15 cellular contexts compared by ENCODE assay signal in genomic region chr10:63145782-63146181, GRCh38. TPM values are rescaled to one million over a fixed set of nuclear protein-coding genes. Genes with fewer than 3 reads are reported as not detected.
DNase-seq lines count a peak whose midpoint lies in the region; ATAC-seq, FAIRE-seq and TF ChIP-seq lines count a peak whose summit lies in the region.
"Had no signal": no experiment of that assay in that cellular context is flagged by ENCODE, and none has a peak within 500 bp of the region (broad histone marks: within the 10 kb centered on the region; RNA-seq: fewer than 3 reads in every experiment).

No MANE protein-coding gene starts in this region.

- no peak for TF ChIP-seq POLR2A in breast epithelium (IDR thresholded peaks at IDR 0.05)
- TF ChIP-seq POLR2A in K562 (conservative IDR thresholded peaks at IDR 0.05), result no peak

- H3K27me3 ChIP-seq in breast epithelium, result no peaks in the 10 kb centered on the region
- no peaks in the 10 kb centered on the region for H3K27me3 ChIP-seq in K562 (ENCODE audit: control insufficient read depth in 2 of 2, insufficient read depth in 2 of 2, low read length in 2 of 2)
- no peaks in the 10 kb centered on the region for H3K27me3 ChIP-seq in upper lobe of right lung

- no peak overlapping the region for H3K9ac ChIP-seq in K562 (ENCODE audit: insufficient read depth in 1 of 2, low read depth in 2 of 2, low read length in 2 of 2)

- peaks cover 14% of the 10 kb centered on the region; the same call in 1 of the 2 replicates for H4K20me1 ChIP-seq in K562 (replicated peaks; ENCODE audit: control insufficient read depth, insufficient read depth, low read length)

- peaks cover 10% of the 10 kb centered on the region for H3K4me1 Mint-ChIP-seq in MCF 10A (ENCODE audit: insufficient read depth, unreplicated experiment)

- peaks cover 37% of the 10 kb centered on the region for H3K36me3 Mint-ChIP-seq in MCF 10A (ENCODE audit: insufficient read depth, unreplicated experiment)

- no peaks in the 10 kb centered on the region for H3K27me3 Mint-ChIP-seq in MCF 10A (ENCODE audit: insufficient read depth, unreplicated experiment)
- H3K27me3 Mint-ChIP-seq: activated CD4-positive, alpha-beta T cell treated with anti-CD3 and anti-CD28 coated beads, Interleukin-2, amount 10 ng/mL, durations not matched to agents 7 days and 5 days had no signal

- intact Hi-C loops in MCF 10A (cut with micrococcal nuclease), result no loop called here
- intact Hi-C loops in breast epithelium (cut with DNase I; ENCODE audit: low total_unique reads), result no loop called here
- intact Hi-C loops in K562 (cut with micrococcal nuclease), result no loop called here
- intact Hi-C loops in upper lobe of right lung (cut with DNase I), result no loop called here

- H3K4me3 ChIP-seq in breast epithelium (no peak overlapping the region), K562 (no peak overlapping the region), upper lobe of right lung (no peak overlapping the region)
- H3K4me3 ChIP-seq: PC-9 had no signal

- H3K36me3 ChIP-seq in breast epithelium (no peaks in the 10 kb centered on the region), K562 (ENCODE audit: control insufficient read depth, insufficient read depth, low read length) (peaks cover 27% of the 10 kb centered on the region), upper lobe of right lung (peaks cover 12% of the 10 kb centered on the region)

- no peak overlapping the region for H3K4me2 ChIP-seq in K562 (ENCODE audit: insufficient read depth, low read length)
- H3K4me2 ChIP-seq: PC-9 had no signal

- peak overlapping the region in 1 of 2 donors; percentile 25 for H3K27ac ChIP-seq in breast epithelium
- H3K27ac ChIP-seq in K562 (ENCODE audit: extremely low read depth, low read depth, low read length), result no peak overlapping the region
- peak overlapping the region; percentile 24 for H3K27ac ChIP-seq in upper lobe of right lung
- H3K27ac ChIP-seq: PC-9 had no signal

- TF ChIP-seq CTCF in MCF 10A (IDR thresholded peaks at IDR 0.05; ENCODE audit: unreplicated experiment) (no peak), breast epithelium (IDR thresholded peaks at IDR 0.05) (no peak), K562 (IDR thresholded peaks at IDR 0.05 in 2 of 3, conservative IDR thresholded peaks at IDR 0.05 in 1 of 3; ENCODE audit: insufficient read depth in 2 of 3, low read depth in 1 of 3, low read length in 3 of 3) (no peak), upper lobe of right lung (IDR thresholded peaks at IDR 0.05) (no peak)

- ATAC-seq in HG03103 (IDR thresholded peaks at IDR 0.05; ENCODE audit: low read depth, unreplicated experiment) (peak; percentile 65), K562 (peak; percentile 32; the same call in 1 of the 3 replicates), upper lobe of right lung (peak; percentile 53), GM18511 (IDR thresholded peaks at IDR 0.05; ENCODE audit: unreplicated experiment) (no peak)

- no peak overlapping the region for H2AFZ ChIP-seq in K562 (ENCODE audit: low read depth, low read length)
- H2AFZ ChIP-seq: PC-9 had no signal

- no peak for DNase-seq in MCF 10A (ENCODE audit: unreplicated experiment)
- DNase-seq in breast epithelium (ENCODE audit: low spot score in 2 of 2), result no peak
- DNase-seq in K562 (ENCODE audit: extremely low read depth in 1 of 4, low spot score in 3 of 4), result no peak
- DNase-seq in upper lobe of right lung, result no peak
- DNase-seq in Kasumi-1 (lab: John Stamatoyannopoulos, UW), result no peak
- DNase-seq in ecto neural progenitor cell (ENCODE audit: low spot score), result no peak
- DNase-seq: activated CD4-positive, alpha-beta T cell treated with anti-CD3 and anti-CD28 coated beads, Interleukin-2, amount 10 ng/mL, durations not matched to agents 7 days and 5 days; activated naive CD4-positive, alpha-beta T cell treated with Interleukin-2 at 50 U/mL for 16 hours; DND-41; NCI-H1105; PC-9; stimulated activated CD4-positive, alpha-beta T cell treated with anti-CD3 and anti-CD28 coated beads, Interleukin-4, amount 100 ng/mL, for 4 hours; stimulated activated naive CD4-positive, alpha-beta T cell treated with Interleukin-2 at 50 U/mL for 16 hours had no signal

- no TSS peak for BruUV-seq in MCF 10A (replicated peaks; lab: Mats Ljungman, UMichigan)
- BruUV-seq in K562 (replicated peaks; lab: Mats Ljungman, UMichigan), result no TSS peak

- TF ChIP-seq EP300 in K562 (IDR thresholded peaks at IDR 0.05; ENCODE audit: low read length), result no peak

- peak overlapping the region; percentile 42 for H3K27ac Mint-ChIP-seq in MCF 10A (ENCODE audit: low read depth, unreplicated experiment)
- H3K27ac Mint-ChIP-seq: activated CD4-positive, alpha-beta T cell treated with anti-CD3 and anti-CD28 coated beads, Interleukin-2, amount 10 ng/mL, durations not matched to agents 7 days and 5 days had no signal

- POLR2A ChIA-PET in MCF 10A (lab: Yijun Ruan, JAX) (interaction anchor here (0.8 to 2.5 kb wide), 4 partner anchors 9 to 52 kb away, joined by 3 to 30 read pairs (median 6); partner anchors contain the start of gene NRBF2), K562 (lab: Yijun Ruan, JAX) (interaction anchor here (0.6 to 2.4 kb wide), 7 partner anchors 9 to 1039 kb away, joined by 3 to 14 read pairs (median 4); partner anchors contain the start of gene NRBF2)

- H3K4me3 Mint-ChIP-seq in MCF 10A (ENCODE audit: unreplicated experiment), result no peak overlapping the region
- H3K4me3 Mint-ChIP-seq: activated CD4-positive, alpha-beta T cell treated with anti-CD3 and anti-CD28 coated beads, Interleukin-2, amount 10 ng/mL, durations not matched to agents 7 days and 5 days had no signal

- H3K4me1 ChIP-seq in breast epithelium (no peaks in the 10 kb centered on the region), K562 (replicated peaks in 1 of 2; ENCODE audit: control insufficient read depth in 2 of 2, insufficient read depth in 2 of 2, low read length in 2 of 2) (no peaks in the 10 kb centered on the region), upper lobe of right lung (peaks cover 14% of the 10 kb centered on the region)

- H3K79me2 ChIP-seq in K562 (ENCODE audit: control insufficient read depth, insufficient read depth, low read length), result peaks cover 72% of the 10 kb centered on the region

- H3K9me3 Mint-ChIP-seq in MCF 10A (ENCODE audit: unreplicated experiment), result no peaks in the 10 kb centered on the region
- H3K9me3 Mint-ChIP-seq: activated CD4-positive, alpha-beta T cell treated with anti-CD3 and anti-CD28 coated beads, Interleukin-2, amount 10 ng/mL, durations not matched to agents 7 days and 5 days had no signal

- FAIRE-seq in K562 (lab: Jason Lieb, UNC), result no peak

- CTCF ChIA-PET in MCF 10A (lab: Yijun Ruan, JAX), result interaction anchor here (0.6 to 5.6 kb wide), 9 partner anchors 11 to 721 kb away, joined by 3 to 51 read pairs (median 4); partner anchors contain the start of gene EGR2
- CTCF ChIA-PET in K562 (lab: Yijun Ruan, JAX; ENCODE audit: low intra/inter-chr PET ratio), result no interaction called here

- no peaks in the 10 kb centered on the region for H3K9me1 ChIP-seq in K562 (ENCODE audit: control insufficient read depth, insufficient read depth, low read length)

- H3K9me3 ChIP-seq in breast epithelium (no peaks in the 10 kb centered on the region), K562 (replicated peaks; ENCODE audit: control insufficient read depth, insufficient read depth, low read depth, low read length) (no peaks in the 10 kb centered on the region), upper lobe of right lung (no peaks in the 10 kb centered on the region)

- TF ChIP-seq RAD21 in K562 (CRISPR knock-in tag; conservative IDR thresholded peaks at IDR 0.05 in 1 of 2, IDR thresholded peaks at IDR 0.05 in 1 of 2), result no peak

- in situ Hi-C loops in K562 (cut with MboI), result no loop called here

TF ChIP-seq in K562, 482 proteins besides CTCF, POLR2A, EP300 and RAD21:
- TF ChIP-seq ATF2 (CRISPR knock-in tag; IDR thresholded peaks at IDR 0.05) (no peak), DIDO1 (tag; IDR thresholded peaks at IDR 0.05; ENCODE audit: low read depth) (no peak), U2AF1 (optimal IDR thresholded peaks at IDR 0.05; ENCODE audit: low read depth, low read length) (no peak), ZKSCAN8 (CRISPR knock-in tag; IDR thresholded peaks at IDR 0.05) (no peak), HDAC6 (IDR thresholded peaks at IDR 0.05; ENCODE audit: low read depth, low read length) (no peak)

RNA-seq across cellular contexts. Expression of gene NRBF2, which starts 12.7 kb away (rescaled TPM):
- total RNA-seq in MCF 10A (2022) (44.9 and 56.9 TPM in 2 replicates), breast epithelium (10 to 100 TPM; 14.7 to 28.5 (median 17.0) TPM), K562 (2014; rRNA removed) (20.2 and 20.8 TPM in 2 replicates), K562 (2014; rRNA removed; fragmentation: Illumina TruSeq; extraction: Trizol) (29.7 and 34.1 TPM in 2 replicates), K562 (2015; rRNA removed; fragmentation: Illumina TruSeq; extraction: Trizol) (30.5 and 32.1 TPM in 2 replicates), K562 (2021) (22.1 and 23.8 TPM in 2 replicates), upper lobe of right lung (20.6 TPM)
- 7.5 and 15.7 TPM in 2 replicates for total RNA-seq in K562 (2011; cell fraction: chromatin; rRNA removed; ENCODE audit: low replicate concordance)
- 7.6 and 9.2 TPM in 2 replicates for total RNA-seq in K562 (2011; cell fraction: nucleolus; rRNA removed)
- total RNA-seq in K562 (2011; cell fraction: nucleoplasm; rRNA removed), result 6.8 and 7.9 TPM in 2 replicates
- polyA plus RNA-seq in K562 (2011; rRNA removed) (26.5 and 30.5 TPM in 2 replicates), K562 (2014; fragmentation: Illumina TruSeq; extraction: Trizol) (27.9 and 33.5 TPM in 2 replicates), K562 (2014; fragmentation: Nextera tagmentation; extraction: Ambion mirVana) (10 to 100 TPM; 38.1 to 52.1 TPM), K562 (2014; rRNA removed) (24.7 and 25.3 TPM in 2 replicates)
- 8.0 and 11.5 TPM in 2 replicates for polyA plus RNA-seq in K562 (2011; cell fraction: cytosol; rRNA removed)
- polyA plus RNA-seq in K562 (2011; cell fraction: nucleus; rRNA removed), result 5.8 and 9.5 TPM in 2 replicates
- polyA plus RNA-seq in K562 (2012), result 25.5 and 27.5 TPM in 2 replicates
- polyA minus RNA-seq in K562 (2011; rRNA and poly(A)+ RNA removed), result 15.8 and 20.3 TPM in 2 replicates
- 8.4 and 12.0 TPM in 2 replicates for polyA minus RNA-seq in K562 (2011; cell fraction: cytosol; rRNA and poly(A)+ RNA removed)
- 4.4 and 7.7 TPM in 2 replicates for polyA minus RNA-seq in K562 (2011; cell fraction: nucleus; rRNA and poly(A)+ RNA removed)
